8 cellular contexts compared by ENCODE assay signal in genomic region chr11:73177380-73178091, GRCh38. TPM values are rescaled to one million over a fixed set of nuclear protein-coding genes. Genes with fewer than 3 reads are reported as not detected.
DNase-seq lines count a peak whose midpoint lies in the region; ATAC-seq and TF ChIP-seq lines count a peak whose summit lies in the region.

No MANE protein-coding gene starts in this region.

- H3K27ac ChIP-seq in upper lobe of right lung = peak overlapping the region; percentile 47
- H3K27ac ChIP-seq in A673 (ENCODE audit: low read depth, low read length, poor library complexity, severe bottlenecking) = no peak overlapping the region

- H3K9me3 Mint-ChIP-seq in activated T-cell treated with anti-CD3 and anti-CD28 coated beads, Interleukin-2, amount 50 U/mL, for 72 hours = no peaks in the 10 kb centered on the region
- no peaks in the 10 kb centered on the region for H3K9me3 Mint-ChIP-seq in activated T-cell treated with anti-CD3 and anti-CD28 coated beads, Interleukin-2, amount 50 U/mL, for 4 hours
- no peaks in the 10 kb centered on the region for H3K9me3 Mint-ChIP-seq in mesothelial cell of epicardium

- peak; percentile 0 for TF ChIP-seq CTCF in mesothelial cell of epicardium (IDR thresholded peaks at IDR 0.05; ENCODE audit: unreplicated experiment)
- TF ChIP-seq CTCF in upper lobe of right lung (IDR thresholded peaks at IDR 0.05) = no peak
- no peak for TF ChIP-seq CTCF in A673 (conservative IDR thresholded peaks at IDR 0.05; ENCODE audit: low read depth, low read length)

- no peak overlapping the region for H3K4me3 ChIP-seq in upper lobe of right lung
- H3K4me3 ChIP-seq in A673 (ENCODE audit: low read depth, low read length, poor library complexity, severe bottlenecking) = no peak overlapping the region

- peak overlapping the region; percentile 81 for H3K27ac Mint-ChIP-seq in activated T-cell treated with anti-CD3 and anti-CD28 coated beads, Interleukin-2, amount 50 U/mL, for 72 hours
- no peak overlapping the region for H3K27ac Mint-ChIP-seq in mesothelial cell of epicardium

- H3K4me1 Mint-ChIP-seq in activated T-cell treated with anti-CD3 and anti-CD28 coated beads, Interleukin-2, amount 50 U/mL, for 72 hours (ENCODE audit: low read depth) = peaks cover 8% of the 10 kb centered on the region
- peaks cover 9% of the 10 kb centered on the region for H3K4me1 Mint-ChIP-seq in activated T-cell treated with anti-CD3 and anti-CD28 coated beads, Interleukin-2, amount 50 U/mL, for 4 hours (ENCODE audit: low read depth)
- peaks cover 12% of the 10 kb centered on the region for H3K4me1 Mint-ChIP-seq in mesothelial cell of epicardium

- H3K27me3 ChIP-seq in upper lobe of right lung (no peaks in the 10 kb centered on the region), A673 (replicated peaks; ENCODE audit: insufficient read depth, low read depth, low read length, poor library complexity) (no peaks in the 10 kb centered on the region)

- H3K9me3 ChIP-seq in upper lobe of right lung = no peaks in the 10 kb centered on the region
- no peaks in the 10 kb centered on the region for H3K9me3 ChIP-seq in A673 (ENCODE audit: low read depth, low read length, poor library complexity, severe bottlenecking)

- H3K36me3 Mint-ChIP-seq in activated T-cell treated with anti-CD3 and anti-CD28 coated beads, Interleukin-2, amount 50 U/mL, for 72 hours (ENCODE audit: insufficient read depth in 2 of 2) = no peaks in the 10 kb centered on the region
- no peaks in the 10 kb centered on the region for H3K36me3 Mint-ChIP-seq in activated T-cell treated with anti-CD3 and anti-CD28 coated beads, Interleukin-2, amount 50 U/mL, for 4 hours (ENCODE audit: insufficient read depth)
- H3K36me3 Mint-ChIP-seq in mesothelial cell of epicardium = no peaks in the 10 kb centered on the region

- intact Hi-C loops in upper lobe of right lung (cut with DNase I) = loop anchor here (10.0 kb wide), 1 partner anchor 453 kb away; no protein-coding TSS in a partner anchor
- intact Hi-C loops in A673 (cut with micrococcal nuclease; ENCODE audit: unreplicated experiment) = loop anchor here (1.0 to 10.0 kb wide), 4 partner anchors 253 to 593 kb away; no protein-coding TSS in a partner anchor

- no peak for DNase-seq in activated T-cell treated with anti-CD3 and anti-CD28 coated beads, Interleukin-2, amount 50 U/mL, for 72 hours
- DNase-seq in activated T-cell treated with anti-CD3 and anti-CD28 coated beads, Interleukin-2, amount 50 U/mL, for 4 hours = no peak
- DNase-seq in dermis blood vessel endothelial cell (peak; percentile 93), mesothelial cell of epicardium (ENCODE audit: low spot score in 2 of 2, unreplicated experiment in 2 of 2) (no peak), upper lobe of right lung (no peak), A673 (ENCODE audit: low spot score) (no peak)

- no peak overlapping the region for H3K4me3 Mint-ChIP-seq in activated T-cell treated with anti-CD3 and anti-CD28 coated beads, Interleukin-2, amount 50 U/mL, for 72 hours
- H3K4me3 Mint-ChIP-seq in activated T-cell treated with anti-CD3 and anti-CD28 coated beads, Interleukin-2, amount 50 U/mL, for 4 hours = no peak overlapping the region
- no peak overlapping the region for H3K4me3 Mint-ChIP-seq in mesothelial cell of epicardium

- no TSS peak for BruUV-seq in A673 (replicated peaks; lab: Mats Ljungman, UMichigan)

- POLR2A ChIA-PET in A673 (lab: Charles Lee; ENCODE audit: low non-redundant PET) = no interaction called here

- no peaks in the 10 kb centered on the region for H3K27me3 Mint-ChIP-seq in activated T-cell treated with anti-CD3 and anti-CD28 coated beads, Interleukin-2, amount 50 U/mL, for 72 hours (ENCODE audit: low read depth)
- H3K27me3 Mint-ChIP-seq in activated T-cell treated with anti-CD3 and anti-CD28 coated beads, Interleukin-2, amount 50 U/mL, for 4 hours (ENCODE audit: low read depth) = no peaks in the 10 kb centered on the region
- peaks cover 2% of the 10 kb centered on the region for H3K27me3 Mint-ChIP-seq in mesothelial cell of epicardium (ENCODE audit: low read depth)

- ATAC-seq in activated T-cell treated with anti-CD3 and anti-CD28 coated beads, Interleukin-2, amount 50 U/mL, for 72 hours (replicated peaks in 1 of 2) = peak in 1 of 2 donors; percentile 25
- no peak for ATAC-seq in activated T-cell treated with anti-CD3 and anti-CD28 coated beads, Interleukin-2, amount 50 U/mL, for 4 hours
- ATAC-seq in upper lobe of right lung (peak; percentile 35), GM21367 (IDR thresholded peaks at IDR 0.05; ENCODE audit: unreplicated experiment) (no peak), HG03457 (IDR thresholded peaks at IDR 0.05; ENCODE audit: unreplicated experiment) (no peak)

- H3K4me1 ChIP-seq in upper lobe of right lung = peaks cover 26% of the 10 kb centered on the region
- no peaks in the 10 kb centered on the region for H3K4me1 ChIP-seq in A673 (ENCODE audit: insufficient read depth, low read length, poor library complexity, severe bottlenecking)

- no peaks in the 10 kb centered on the region for H3K36me3 ChIP-seq in upper lobe of right lung
- no peaks in the 10 kb centered on the region for H3K36me3 ChIP-seq in A673 (ENCODE audit: insufficient read depth, low read length, poor library complexity, severe bottlenecking)

- CTCF ChIA-PET in A673 (lab: Charles Lee) = interaction anchor here (0.5 to 2.8 kb wide), 9 partner anchors 35 to 706 kb away, joined by 3 to 26 read pairs (median 8); no protein-coding TSS in a partner anchor

RNA-seq across cellular contexts. Expression of gene FCHSD2, which starts 35.4 kb away (rescaled TPM):
- total RNA-seq in activated T-cell treated with anti-CD3 and anti-CD28 coated beads, Interleukin-2, amount 50 U/mL, for 72 hours = 10 to 100 TPM; 38.3 to 47.1 TPM
- total RNA-seq in activated T-cell treated with anti-CD3 and anti-CD28 coated beads, Interleukin-2, amount 50 U/mL, for 4 hours = 10 to 100 TPM; 16.3 to 25.0 (median 20.3) TPM
- total RNA-seq in dermis blood vessel endothelial cell (18.0 and 27.6 TPM in 2 replicates), mesothelial cell of epicardium (29.4 to 33.8 TPM (median 33.2 TPM) in 3 replicates), upper lobe of right lung (71.2 TPM), A673 (2021) (40.0 and 44.7 TPM in 2 replicates)

RNA-seq across cellular contexts. Expression of gene P2RY2, which starts 40.5 kb away (rescaled TPM):
- total RNA-seq in activated T-cell treated with anti-CD3 and anti-CD28 coated beads, Interleukin-2, amount 50 U/mL, for 72 hours = not detected
- total RNA-seq in activated T-cell treated with anti-CD3 and anti-CD28 coated beads, Interleukin-2, amount 50 U/mL, for 4 hours = not detected
- total RNA-seq in dermis blood vessel endothelial cell (0.51 and 1.2 TPM in 2 replicates), mesothelial cell of epicardium (4.0 to 4.5 TPM (median 4.5 TPM) in 3 replicates), upper lobe of right lung (7.4 TPM), A673 (2021) (not detected in 2 replicates)
